Comparison of ENCODE assay signal across 14 cellular contexts in genomic region chr9:2292733-2293132, GRCh38.
"Had no signal": no experiment of that assay in that cellular context is flagged by ENCODE, and none has a peak within 500 bp of the region (broad histone marks: within the 10 kb centered on the region; RNA-seq: fewer than 3 reads in every experiment).

No MANE protein-coding gene starts in this region.

- H3K36me3 ChIP-seq: brain microvascular endothelial cell, heart left ventricle, left ventricle myocardium inferior had no signal

- H3K9me3 ChIP-seq: heart left ventricle, left ventricle myocardium inferior had no signal

- ATAC-seq: activated naive CD4-positive, alpha-beta T cell treated with anti-CD3 and anti-CD28 coated beads, Interleukin-2, amount 50 U/mL, for 72 hours; activated T-helper 17 cell treated with anti-CD3 and anti-CD28 coated beads, Interleukin-2, amount 50 U/mL, for 72 hours had no signal

- H3K4me1 ChIP-seq: foreskin keratinocyte, heart left ventricle had no signal

- H3K4me3 ChIP-seq: dorsolateral prefrontal cortex, heart left ventricle, left ventricle myocardium inferior had no signal

- DNase-seq: activated CD4-positive, alpha-beta T cell treated with anti-CD3 and anti-CD28 coated beads for 48 hours; amygdala; brain microvascular endothelial cell; cerebellar nuclear complex; heart left ventricle; left ventricle myocardium inferior; mesenchymal stem cell; right cardiac atrium; stimulated activated CD4-positive, alpha-beta T cell treated with anti-CD3 and anti-CD28 coated beads, Interleukin-12 subunit alpha, Interleukin-12 subunit beta, amount 100 ng/mL, for 4 hours; stimulated activated naive CD4-positive, alpha-beta T cell treated with Interleukin-2 at 50 U/mL for 16 hours had no signal

- H3K27ac ChIP-seq: brain microvascular endothelial cell, foreskin keratinocyte, heart left ventricle, left ventricle myocardium inferior had no signal

- H3K27me3 ChIP-seq: brain microvascular endothelial cell, dorsolateral prefrontal cortex, heart left ventricle had no signal
